1 cellular context compared by ENCODE assay signal in the genomic region with DNA sequence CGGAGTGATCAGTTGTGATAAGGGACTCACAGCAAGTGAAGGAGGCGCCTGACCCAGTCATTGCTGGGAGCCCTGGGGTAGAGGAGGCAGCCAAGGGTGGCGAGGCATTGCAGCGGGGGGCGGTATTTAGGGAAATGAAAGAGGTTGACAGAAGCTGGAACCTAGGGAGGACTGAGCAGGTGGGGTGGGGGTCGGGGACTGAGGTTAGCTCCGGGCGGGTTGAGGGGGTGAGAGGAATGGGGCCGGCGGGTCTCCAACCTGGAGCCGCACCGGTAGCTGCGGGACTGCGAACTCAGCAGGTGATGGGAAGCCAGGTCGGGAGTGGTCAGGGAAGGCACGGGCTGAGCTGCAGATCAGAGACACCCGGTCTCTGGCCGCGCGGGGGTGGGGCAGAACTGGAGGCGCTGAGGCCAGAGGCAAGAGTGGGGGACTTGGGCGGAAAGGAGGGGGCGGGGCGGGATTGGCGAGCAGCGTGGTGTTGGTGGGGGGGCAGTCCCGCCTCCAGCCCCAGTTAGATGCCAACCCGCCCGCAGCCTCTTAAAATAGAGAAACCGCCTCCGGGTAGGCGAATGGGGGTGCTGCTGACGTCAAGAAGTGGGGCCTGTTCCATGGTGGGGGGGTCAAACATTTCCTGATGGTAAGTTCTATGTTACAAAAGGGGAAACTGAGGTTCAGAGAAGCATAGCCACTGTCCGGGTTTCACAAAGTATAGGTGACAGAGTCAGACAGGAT.
TF ChIP-seq lines count a peak whose summit lies in the region.

No MANE protein-coding gene starts in this region.

TF ChIP-seq in HEK293, 187 proteins besides CTCF, POLR2A, EP300 and RAD21 (continued from another document):
- TF ChIP-seq, protein P1, sequence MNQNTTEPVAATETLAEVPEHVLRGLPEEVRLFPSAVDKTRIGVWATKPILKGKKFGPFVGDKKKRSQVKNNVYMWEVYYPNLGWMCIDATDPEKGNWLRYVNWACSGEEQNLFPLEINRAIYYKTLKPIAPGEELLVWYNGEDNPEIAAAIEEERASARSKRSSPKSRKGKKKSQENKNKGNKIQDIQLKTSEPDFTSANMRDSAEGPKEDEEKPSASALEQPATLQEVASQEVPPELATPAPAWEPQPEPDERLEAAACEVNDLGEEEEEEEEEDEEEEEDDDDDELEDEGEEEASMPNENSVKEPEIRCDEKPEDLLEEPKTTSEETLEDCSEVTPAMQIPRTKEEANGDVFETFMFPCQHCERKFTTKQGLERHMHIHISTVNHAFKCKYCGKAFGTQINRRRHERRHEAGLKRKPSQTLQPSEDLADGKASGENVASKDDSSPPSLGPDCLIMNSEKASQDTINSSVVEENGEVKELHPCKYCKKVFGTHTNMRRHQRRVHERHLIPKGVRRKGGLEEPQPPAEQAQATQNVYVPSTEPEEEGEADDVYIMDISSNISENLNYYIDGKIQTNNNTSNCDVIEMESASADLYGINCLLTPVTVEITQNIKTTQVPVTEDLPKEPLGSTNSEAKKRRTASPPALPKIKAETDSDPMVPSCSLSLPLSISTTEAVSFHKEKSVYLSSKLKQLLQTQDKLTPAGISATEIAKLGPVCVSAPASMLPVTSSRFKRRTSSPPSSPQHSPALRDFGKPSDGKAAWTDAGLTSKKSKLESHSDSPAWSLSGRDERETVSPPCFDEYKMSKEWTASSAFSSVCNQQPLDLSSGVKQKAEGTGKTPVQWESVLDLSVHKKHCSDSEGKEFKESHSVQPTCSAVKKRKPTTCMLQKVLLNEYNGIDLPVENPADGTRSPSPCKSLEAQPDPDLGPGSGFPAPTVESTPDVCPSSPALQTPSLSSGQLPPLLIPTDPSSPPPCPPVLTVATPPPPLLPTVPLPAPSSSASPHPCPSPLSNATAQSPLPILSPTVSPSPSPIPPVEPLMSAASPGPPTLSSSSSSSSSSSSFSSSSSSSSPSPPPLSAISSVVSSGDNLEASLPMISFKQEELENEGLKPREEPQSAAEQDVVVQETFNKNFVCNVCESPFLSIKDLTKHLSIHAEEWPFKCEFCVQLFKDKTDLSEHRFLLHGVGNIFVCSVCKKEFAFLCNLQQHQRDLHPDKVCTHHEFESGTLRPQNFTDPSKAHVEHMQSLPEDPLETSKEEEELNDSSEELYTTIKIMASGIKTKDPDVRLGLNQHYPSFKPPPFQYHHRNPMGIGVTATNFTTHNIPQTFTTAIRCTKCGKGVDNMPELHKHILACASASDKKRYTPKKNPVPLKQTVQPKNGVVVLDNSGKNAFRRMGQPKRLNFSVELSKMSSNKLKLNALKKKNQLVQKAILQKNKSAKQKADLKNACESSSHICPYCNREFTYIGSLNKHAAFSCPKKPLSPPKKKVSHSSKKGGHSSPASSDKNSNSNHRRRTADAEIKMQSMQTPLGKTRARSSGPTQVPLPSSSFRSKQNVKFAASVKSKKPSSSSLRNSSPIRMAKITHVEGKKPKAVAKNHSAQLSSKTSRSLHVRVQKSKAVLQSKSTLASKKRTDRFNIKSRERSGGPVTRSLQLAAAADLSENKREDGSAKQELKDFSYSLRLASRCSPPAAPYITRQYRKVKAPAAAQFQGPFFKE (tag by site-specific recombination; IDR thresholded peaks at IDR 0.05; ENCODE audit: borderline replicate concordance): no peak
- TF ChIP-seq ZIC2 (tag by site-specific recombination; IDR thresholded peaks at IDR 0.05) (peak; percentile 76), ZNF707 (tag by site-specific recombination; IDR thresholded peaks at IDR 0.05) (no peak), ZNF10 (tag by site-specific recombination; IDR thresholded peaks at IDR 0.05) (peak; percentile 74; the same call in 1 of the 2 replicates), ZFHX2 (tag by site-specific recombination; conservative IDR thresholded peaks at IDR 0.05) (peak; percentile 70), GLIS1 (tag by site-specific recombination; IDR thresholded peaks at IDR 0.05) (peak; percentile 77), ZNF768 (tag by site-specific recombination; IDR thresholded peaks at IDR 0.05) (no peak), ZNF621 (tag by site-specific recombination; IDR thresholded peaks at IDR 0.05) (no peak), HOXC10 (CRISPR knock-in tag; IDR thresholded peaks at IDR 0.05) (no peak), ZNF623 (tag by site-specific recombination; IDR thresholded peaks at IDR 0.05) (no peak), ZNF184 (tag by site-specific recombination; IDR thresholded peaks at IDR 0.05) (no peak), KLF1 (tag by site-specific recombination; IDR thresholded peaks at IDR 0.05) (no peak), ZNF157 (tag by site-specific recombination; IDR thresholded peaks at IDR 0.05) (no peak), KLF8 (tag by site-specific recombination; IDR thresholded peaks at IDR 0.05) (no peak), SP7 (tag by site-specific recombination; IDR thresholded peaks at IDR 0.05) (no peak), FEZF1 (tag by site-specific recombination; IDR thresholded peaks at IDR 0.05) (no peak), SCRT1 (tag by site-specific recombination; IDR thresholded peaks at IDR 0.05; ENCODE audit: borderline replicate concordance) (no peak), ZNF404 (tag by site-specific recombination; IDR thresholded peaks at IDR 0.05) (no peak), ZBTB7A (tag by site-specific recombination; IDR thresholded peaks at IDR 0.05; ENCODE audit: low read depth) (no peak), GLI4 (tag by site-specific recombination; IDR thresholded peaks at IDR 0.05) (no peak), ZNF514 (tag by site-specific recombination; IDR thresholded peaks at IDR 0.05) (no peak), ZNF654 (tag by site-specific recombination; IDR thresholded peaks at IDR 0.05; ENCODE audit: low read depth) (no peak), ZNF202 (tag by site-specific recombination; IDR thresholded peaks at IDR 0.05; ENCODE audit: borderline replicate concordance) (no peak), ZNF626 (tag by site-specific recombination; IDR thresholded peaks at IDR 0.05) (no peak), EGR2 (tag by site-specific recombination; IDR thresholded peaks at IDR 0.05; ENCODE audit: low read depth) (peak; percentile 64)
- TF ChIP-seq, protein P2, sequence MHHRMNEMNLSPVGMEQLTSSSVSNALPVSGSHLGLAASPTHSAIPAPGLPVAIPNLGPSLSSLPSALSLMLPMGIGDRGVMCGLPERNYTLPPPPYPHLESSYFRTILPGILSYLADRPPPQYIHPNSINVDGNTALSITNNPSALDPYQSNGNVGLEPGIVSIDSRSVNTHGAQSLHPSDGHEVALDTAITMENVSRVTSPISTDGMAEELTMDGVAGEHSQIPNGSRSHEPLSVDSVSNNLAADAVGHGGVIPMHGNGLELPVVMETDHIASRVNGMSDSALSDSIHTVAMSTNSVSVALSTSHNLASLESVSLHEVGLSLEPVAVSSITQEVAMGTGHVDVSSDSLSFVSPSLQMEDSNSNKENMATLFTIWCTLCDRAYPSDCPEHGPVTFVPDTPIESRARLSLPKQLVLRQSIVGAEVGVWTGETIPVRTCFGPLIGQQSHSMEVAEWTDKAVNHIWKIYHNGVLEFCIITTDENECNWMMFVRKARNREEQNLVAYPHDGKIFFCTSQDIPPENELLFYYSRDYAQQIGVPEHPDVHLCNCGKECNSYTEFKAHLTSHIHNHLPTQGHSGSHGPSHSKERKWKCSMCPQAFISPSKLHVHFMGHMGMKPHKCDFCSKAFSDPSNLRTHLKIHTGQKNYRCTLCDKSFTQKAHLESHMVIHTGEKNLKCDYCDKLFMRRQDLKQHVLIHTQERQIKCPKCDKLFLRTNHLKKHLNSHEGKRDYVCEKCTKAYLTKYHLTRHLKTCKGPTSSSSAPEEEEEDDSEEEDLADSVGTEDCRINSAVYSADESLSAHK (tag by site-specific recombination; IDR thresholded peaks at IDR 0.05): no peak
- TF ChIP-seq, protein P3, sequence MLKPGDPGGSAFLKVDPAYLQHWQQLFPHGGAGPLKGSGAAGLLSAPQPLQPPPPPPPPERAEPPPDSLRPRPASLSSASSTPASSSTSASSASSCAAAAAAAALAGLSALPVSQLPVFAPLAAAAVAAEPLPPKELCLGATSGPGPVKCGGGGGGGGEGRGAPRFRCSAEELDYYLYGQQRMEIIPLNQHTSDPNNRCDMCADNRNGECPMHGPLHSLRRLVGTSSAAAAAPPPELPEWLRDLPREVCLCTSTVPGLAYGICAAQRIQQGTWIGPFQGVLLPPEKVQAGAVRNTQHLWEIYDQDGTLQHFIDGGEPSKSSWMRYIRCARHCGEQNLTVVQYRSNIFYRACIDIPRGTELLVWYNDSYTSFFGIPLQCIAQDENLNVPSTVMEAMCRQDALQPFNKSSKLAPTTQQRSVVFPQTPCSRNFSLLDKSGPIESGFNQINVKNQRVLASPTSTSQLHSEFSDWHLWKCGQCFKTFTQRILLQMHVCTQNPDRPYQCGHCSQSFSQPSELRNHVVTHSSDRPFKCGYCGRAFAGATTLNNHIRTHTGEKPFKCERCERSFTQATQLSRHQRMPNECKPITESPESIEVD (tag by site-specific recombination; IDR thresholded peaks at IDR 0.05): no peak
- TF ChIP-seq, protein P4, sequence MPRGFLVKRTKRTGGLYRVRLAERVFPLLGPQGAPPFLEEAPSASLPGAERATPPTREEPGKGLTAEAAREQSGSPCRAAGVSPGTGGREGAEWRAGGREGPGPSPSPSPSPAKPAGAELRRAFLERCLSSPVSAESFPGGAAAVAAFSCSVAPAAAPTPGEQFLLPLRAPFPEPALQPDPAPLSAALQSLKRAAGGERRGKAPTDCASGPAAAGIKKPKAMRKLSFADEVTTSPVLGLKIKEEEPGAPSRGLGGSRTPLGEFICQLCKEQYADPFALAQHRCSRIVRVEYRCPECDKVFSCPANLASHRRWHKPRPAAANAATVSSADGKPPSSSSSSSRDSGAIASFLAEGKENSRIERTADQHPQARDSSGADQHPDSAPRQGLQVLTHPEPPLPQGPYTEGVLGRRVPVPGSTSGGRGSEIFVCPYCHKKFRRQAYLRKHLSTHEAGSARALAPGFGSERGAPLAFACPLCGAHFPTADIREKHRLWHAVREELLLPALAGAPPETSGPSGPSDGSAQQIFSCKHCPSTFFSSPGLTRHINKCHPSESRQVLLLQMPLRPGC (tag by site-specific recombination; IDR thresholded peaks at IDR 0.05): no peak
